In genomic region chr1:182217967-182218366, GRCh38 we compare ENCODE assay signal across 1 cellular context.
TF ChIP-seq lines count a peak whose summit lies in the region.

No MANE protein-coding gene starts in this region.

TF ChIP-seq in WTC11, 78 proteins besides CTCF, POLR2A, EP300 and RAD21 (continued from another document):
- TF ChIP-seq MLX (CRISPR knock-in tag; IDR thresholded peaks at IDR 0.05) (no peak), ZBTB21 (CRISPR knock-in tag; IDR thresholded peaks at IDR 0.05; ENCODE audit: borderline replicate concordance) (no peak), ZNF671 (CRISPR knock-in tag; IDR thresholded peaks at IDR 0.05) (no peak), SP1 (CRISPR knock-in tag; conservative IDR thresholded peaks at IDR 0.05) (no peak), NFATC4 (CRISPR knock-in tag; IDR thresholded peaks at IDR 0.05) (no peak), RORB (CRISPR knock-in tag; IDR thresholded peaks at IDR 0.05) (no peak), ZNF512 (CRISPR knock-in tag; IDR thresholded peaks at IDR 0.05; ENCODE audit: borderline replicate concordance) (no peak), FOXP1 (CRISPR knock-in tag; IDR thresholded peaks at IDR 0.05; ENCODE audit: borderline replicate concordance) (no peak), KAT7 (CRISPR knock-in tag; IDR thresholded peaks at IDR 0.05; ENCODE audit: borderline replicate concordance) (no peak), RELA (CRISPR knock-in tag; IDR thresholded peaks at IDR 0.05; ENCODE audit: borderline replicate concordance) (no peak), GRHL2 (CRISPR knock-in tag; IDR thresholded peaks at IDR 0.05; ENCODE audit: insufficient replicate concordance, severe bottlenecking) (no peak), ZNF416 (CRISPR knock-in tag; IDR thresholded peaks at IDR 0.05) (no peak), NFE2L1 (CRISPR knock-in tag; IDR thresholded peaks at IDR 0.05) (no peak), ZNF317 (CRISPR knock-in tag; IDR thresholded peaks at IDR 0.05; ENCODE audit: borderline replicate concordance, low read depth) (no peak)
